Comparison of ENCODE assay signal across 8 cellular contexts in genomic region chr5:96936431-96937221, GRCh38. TPM values are rescaled to one million over a fixed set of nuclear protein-coding genes. Genes with fewer than 3 reads are reported as not detected.
DNase-seq lines count a peak whose midpoint lies in the region; ATAC-seq, FAIRE-seq and TF ChIP-seq lines count a peak whose summit lies in the region.

No MANE protein-coding gene starts in this region.

- CTCF ChIA-PET in BJ (lab: Yijun Ruan, JAX) (interaction anchor here (0.5 kb wide), 1 partner anchor 22 kb away, joined by 3 read pairs; no protein-coding TSS in a partner anchor), GM12878 (lab: Yijun Ruan, JAX) (interaction anchor here (0.8 to 3.0 kb wide), 10 partner anchors 21 to 206 kb away, joined by 3 to 22 read pairs (median 4); partner anchors contain the start of gene LIX1)

- H3K9me3 Mint-ChIP-seq in immature natural killer cell, result no peaks in the 10 kb centered on the region

- H3K9ac ChIP-seq in GM12878 (ENCODE audit: control insufficient read depth, insufficient read depth, low read length), result peak overlapping the region; percentile 93

- no peaks in the 10 kb centered on the region for H3K9me3 ChIP-seq in GM12878 (replicated peaks; ENCODE audit: control insufficient read depth, insufficient read depth, low read length)
- H3K9me3 ChIP-seq in small intestine (ENCODE audit: control insufficient read depth, low read depth), result no peaks in the 10 kb centered on the region

- H4K20me1 ChIP-seq in GM12878 (ENCODE audit: control insufficient read depth, insufficient read depth), result no peaks in the 10 kb centered on the region

- FAIRE-seq in GM12878 (lab: Jason Lieb, UNC) (peak; percentile 31), small intestine (lab: Jason Lieb, UNC) (no peak)

- H3K36me3 ChIP-seq in BJ (ENCODE audit: control insufficient read depth, insufficient read depth, low read length) (no peaks in the 10 kb centered on the region), GM12878 (ENCODE audit: control insufficient read depth in 2 of 2, insufficient read depth in 2 of 2, low read length in 1 of 2) (peaks cover 0 to under 1% of the 10 kb centered on the region in 2 experiments; a peak in 1 of 4 replicates), small intestine (ENCODE audit: control insufficient read depth in 2 of 2, insufficient read depth in 2 of 2, low read length in 2 of 2) (no peaks in the 10 kb centered on the region)

- BruUV-seq in GM12878 (replicated peaks; lab: Mats Ljungman, UMichigan), result TSS peak; percentile 15

- H3K4me1 ChIP-seq in GM12878 (ENCODE audit: control insufficient read depth, insufficient read depth, low read length), result peaks cover 5% of the 10 kb centered on the region; the same call in 1 of the 2 replicates
- peaks cover 0 to 12% of the 10 kb centered on the region in 2 donors for H3K4me1 ChIP-seq in small intestine (ENCODE audit: control insufficient read depth in 2 of 2, insufficient read depth in 1 of 2, low read depth in 1 of 2, low read length in 1 of 2)

- peak overlapping the region; percentile 53 for H3K4me3 ChIP-seq in BJ (ENCODE audit: low read depth, low read length)
- H3K4me3 ChIP-seq in GM12878, result peak overlapping the region; percentile 94
- H3K4me3 ChIP-seq in small intestine (ENCODE audit: low read depth in 1 of 2, low read length in 2 of 2), result peak overlapping the region; percentile 81 to 98

- H2AFZ ChIP-seq in GM12878 (ENCODE audit: control insufficient read depth, low read depth, low read length), result peak overlapping the region; percentile 41; the same call in 1 of the 2 replicates

- H3K4me2 ChIP-seq in GM12878 (ENCODE audit: control insufficient read depth, insufficient read depth), result peak overlapping the region; percentile 90

- DNase-seq in BJ (ENCODE audit: low read depth) (no peak), T-helper 9 cell (peak; percentile 31), GM12878 (ENCODE audit: low read depth, low spot score) (no peak), immature natural killer cell (peak; percentile 69 to 77 (median 72)), small intestine (peak; percentile 54)

- H3K27me3 ChIP-seq in BJ (ENCODE audit: control insufficient read depth, insufficient read depth, low read length) (no peaks in the 10 kb centered on the region), GM12878 (replicated peaks in 1 of 2; ENCODE audit: control insufficient read depth in 2 of 2, insufficient read depth in 2 of 2, low read length in 1 of 2) (no peaks in the 10 kb centered on the region), small intestine (ENCODE audit: control insufficient read depth in 2 of 2, insufficient read depth in 2 of 2, low read length in 2 of 2) (no peaks in the 10 kb centered on the region)

- 0 out of 2 replicates have a peak, but pooled peaks have one; percentile 11 for TF ChIP-seq CTCF in BJ (IDR thresholded peaks at IDR 0.05; ENCODE audit: insufficient read depth, low read depth, low read length)
- TF ChIP-seq CTCF in GM12878 (IDR thresholded peaks at IDR 0.05 in 2 of 3, conservative IDR thresholded peaks at IDR 0.05 in 1 of 3; ENCODE audit: control insufficient read depth in 2 of 3, extremely low read depth in 1 of 3, insufficient read depth in 1 of 3, low read depth in 3 of 3, low read length in 3 of 3), result no peak

- RAD21 ChIA-PET in GM12878 (lab: Charles Lee; ENCODE audit: unreplicated experiment), result interaction anchor here (0.6 to 3.2 kb wide), 22 partner anchors 14 to 225 kb away, joined by 3 to 31 read pairs (median 4); partner anchors contain the start of gene ERAP2

- H3K4me3 Mint-ChIP-seq in immature natural killer cell, result peak overlapping the region; percentile 89 to 97 (median 91)

- peaks cover 97% of the 10 kb centered on the region for H3K79me2 ChIP-seq in GM12878 (ENCODE audit: control insufficient read depth, insufficient read depth, low read length)

- in situ Hi-C loops in GM12878 (cut with MboI), result no loop called here

- peak overlapping the region; percentile 97 for H3K27ac ChIP-seq in GM12878 (ENCODE audit: control insufficient read depth, insufficient read depth)
- H3K27ac ChIP-seq in small intestine (ENCODE audit: low read depth in 1 of 2, low read length in 1 of 2), result peak overlapping the region; percentile 92 to 93

- intact Hi-C loops in GM12878 (cut with micrococcal nuclease; ENCODE audit: unreplicated experiment), result loop anchor here (5.0 kb wide), 2 partner anchors 226 to 1991 kb away; partner anchors contain the start of gene CHD1

- under 1% methylated on average over 27 of the region's 27 CpGs for WGBS in GM12878 (ENCODE audit: insufficient coverage, insufficient replicate concordance, low lambda C conversion rate, missing lambda C conversion rate)
- 0% methylated on average over 25 to 27 of the region's 27 CpGs for WGBS in small intestine, 3 donors

- H3K36me3 Mint-ChIP-seq in immature natural killer cell, result peaks cover 0 to 2% (median 0%) of the 10 kb centered on the region in 3 donors

- no peak for TF ChIP-seq RAD21 in GM12878 (IDR thresholded peaks at IDR 0.05; ENCODE audit: insufficient read depth, low read depth, low read length)

- SMC1A ChIA-PET in GM12878 (lab: Charles Lee; ENCODE audit: uncharacterized antibody, unreplicated experiment), result interaction anchor here (1.0 to 4.0 kb wide), 12 partner anchors 10 to 131 kb away, joined by 3 to 65 read pairs (median 4); partner anchors contain the start of gene ERAP2

- peaks cover 76 to 81% of the 10 kb centered on the region in 2 donors for H3K4me1 Mint-ChIP-seq in immature natural killer cell

- H3K27ac Mint-ChIP-seq in immature natural killer cell, result peak overlapping the region; percentile 93 to 99 (median 94)

- peak; percentile 16 for ATAC-seq in GM19328 (IDR thresholded peaks at IDR 0.05; ENCODE audit: unreplicated experiment)
- peak; percentile 27 for ATAC-seq in HG03460 (IDR thresholded peaks at IDR 0.05; ENCODE audit: unreplicated experiment)
- ATAC-seq in GM12878, result peak; percentile 30
- ATAC-seq in GM18870 (IDR thresholded peaks at IDR 0.05; ENCODE audit: unreplicated experiment), result no peak

- peak; percentile 54 for TF ChIP-seq POLR2A in GM12878 (IDR thresholded peaks at IDR 0.05; ENCODE audit: low read depth, low read length)

- no peak for TF ChIP-seq EP300 in GM12878 (IDR thresholded peaks at IDR 0.05; ENCODE audit: borderline replicate concordance in 1 of 2, control insufficient read depth in 1 of 2, low read depth in 2 of 2, low read length in 2 of 2)

- peaks cover 11 to 31% (median 20%) of the 10 kb centered on the region in 3 donors for H3K27me3 Mint-ChIP-seq in immature natural killer cell (ENCODE audit: low read depth in 3 of 3)

- POLR2A ChIA-PET in BJ (lab: Charles Lee) (interaction anchor here (0.6 kb wide), 1 partner anchor 59 kb away, joined by 3 read pairs; no protein-coding TSS in a partner anchor), GM12878 (lab: Charles Lee) (interaction anchor here (0.6 to 7.5 kb wide), 11 partner anchors 10 to 1951 kb away, joined by 3 to 65 read pairs (median 6); partner anchors contain the start of genes ERAP1 and ERAP2)

TF ChIP-seq in GM12878, 131 proteins besides CTCF, POLR2A, EP300 and RAD21 (continues in another document):
- no peak for TF ChIP-seq CEBPB (IDR thresholded peaks at IDR 0.05; ENCODE audit: borderline replicate concordance in 1 of 2, low read depth in 2 of 2, low read length in 2 of 2)
- no peak for TF ChIP-seq GABPA (IDR thresholded peaks at IDR 0.05; ENCODE audit: low read depth)
- TF ChIP-seq HDAC2 (IDR thresholded peaks at IDR 0.05), result no peak
- no peak for TF ChIP-seq CREB1 (IDR thresholded peaks at IDR 0.05; ENCODE audit: low read depth)
- peak; percentile 24; the same call in 1 of the 2 replicates for TF ChIP-seq SPI1 (IDR thresholded peaks at IDR 0.05; ENCODE audit: borderline replicate concordance, insufficient read depth, low read depth, low read length)
- TF ChIP-seq LARP7 (IDR thresholded peaks at IDR 0.05), result peak; percentile 20; the same call in 1 of the 2 replicates
- peak; percentile 82; the same call in 1 of the 2 replicates for TF ChIP-seq PAX5 (IDR thresholded peaks at IDR 0.05; ENCODE audit: borderline replicate concordance, low read depth, low read length)
- no peak for TF ChIP-seq RFX5 (IDR thresholded peaks at IDR 0.05; ENCODE audit: low read depth, low read length)
- TF ChIP-seq SUPT20H (IDR thresholded peaks at IDR 0.05; ENCODE audit: borderline replicate concordance, control insufficient read depth, low read depth, low read length), result no peak
- TF ChIP-seq CBFB (IDR thresholded peaks at IDR 0.05; ENCODE audit: low read depth), result no peak
- TF ChIP-seq POLR2AphosphoS5 (IDR thresholded peaks at IDR 0.05; ENCODE audit: low read length), result peak; percentile 79
- no peak for TF ChIP-seq PBX3 (IDR thresholded peaks at IDR 0.05; ENCODE audit: insufficient replicate concordance, low read depth, low read length)

RNA-seq across cellular contexts. Expression of gene LNPEP, which starts 0.7 kb away (rescaled TPM):
- polyA plus RNA-seq in BJ (2011; rRNA removed), result 6.3 and 12.3 TPM in 2 replicates
- polyA minus RNA-seq in BJ (2011; rRNA and poly(A)+ RNA removed), result 18.8 and 19.4 TPM in 2 replicates
- total RNA-seq in GM12878 (2013; cell fraction: nucleolus; rRNA removed), result 410 and 418 TPM in 2 replicates
- total RNA-seq in GM12878 (2014; rRNA removed), result 38.5 and 56.2 TPM in 2 replicates
- total RNA-seq in GM12878 (2014; rRNA removed; fragmentation: Illumina TruSeq; extraction: Trizol), result 54.9 and 62.3 TPM in 2 replicates
- total RNA-seq in GM12878 (2021), result 50.8 and 51.1 TPM in 2 replicates
- polyA plus RNA-seq in GM12878 (2011; ENCODE audit: low read depth), result 12.3 TPM
- 44.7 and 67.7 TPM in 2 replicates for polyA plus RNA-seq in GM12878 (2011; rRNA removed)
- polyA plus RNA-seq in GM12878 (2011; cell fraction: cytosol; rRNA removed), result 15.1 and 19.2 TPM in 2 replicates
- polyA plus RNA-seq in GM12878 (2011; cell fraction: nucleus; rRNA removed), result 33.3 and 34.8 TPM in 2 replicates
- polyA plus RNA-seq in GM12878 (2012), result 22.3 and 26.0 TPM in 2 replicates
- polyA plus RNA-seq in GM12878 (2014; fragmentation: Illumina TruSeq; extraction: Trizol), result 26.1 and 34.4 TPM in 2 replicates
- 1 to 10 TPM; 5.6 to 7.3 TPM for polyA plus RNA-seq in GM12878 (2014; fragmentation: Nextera tagmentation; extraction: Ambion mirVana)
- 17.1 and 21.0 TPM in 2 replicates for polyA plus RNA-seq in GM12878 (2014; rRNA removed)
- polyA plus RNA-seq in GM12878 (2016; fragmentation: Nextera tagmentation; extraction: Ambion mirVana), result 10 to 100 TPM; 23.2 to 23.9 TPM
- 135 and 161 TPM in 2 replicates for polyA minus RNA-seq in GM12878 (2011; rRNA and poly(A)+ RNA removed)
- 48.5 and 54.1 TPM in 2 replicates for polyA minus RNA-seq in GM12878 (2011; cell fraction: cytosol; rRNA and poly(A)+ RNA removed)
- polyA minus RNA-seq in GM12878 (2011; cell fraction: nucleus; rRNA and poly(A)+ RNA removed), result 74.6 and 109 TPM in 2 replicates
- 10 to 100 TPM; 33.2 to 80.4 (median 39.9) TPM for polyA plus RNA-seq in immature natural killer cell
- 1 to 10 TPM; 1.1 to 7.0 (median 1.6) TPM for polyA plus RNA-seq in small intestine

Comparison
In these comparisons a context has a peak if more than half of its experiments do, and no peak if none do; other contexts are left out.
1. DNase-seq: peak in T-helper 9 cell (single experiment), immature natural killer cell (3 of 3) and small intestine (single experiment); none in BJ (single experiment) and GM12878 (single experiment).
2. Peak in every context shown above with its lines, with median percentiles within 50 percentile points of each other: H3K4me3 ChIP-seq.